1 cellular context compared by ENCODE assay signal in genomic region chr1:114234408-114235119, GRCh38.
TF ChIP-seq lines count a peak whose summit lies in the region.

No MANE protein-coding gene starts in this region.

TF ChIP-seq in IMR-90, 13 proteins besides CTCF, POLR2A, EP300 and RAD21 (continued from another document):
- no peak for TF ChIP-seq ELK1 (IDR thresholded peaks at IDR 0.05; ENCODE audit: borderline replicate concordance, low read depth, low read length)
- no peak for TF ChIP-seq RFX5 (IDR thresholded peaks at IDR 0.05; ENCODE audit: low read depth, low read length)
